3 cellular contexts compared by ENCODE assay signal in the genomic region with DNA sequence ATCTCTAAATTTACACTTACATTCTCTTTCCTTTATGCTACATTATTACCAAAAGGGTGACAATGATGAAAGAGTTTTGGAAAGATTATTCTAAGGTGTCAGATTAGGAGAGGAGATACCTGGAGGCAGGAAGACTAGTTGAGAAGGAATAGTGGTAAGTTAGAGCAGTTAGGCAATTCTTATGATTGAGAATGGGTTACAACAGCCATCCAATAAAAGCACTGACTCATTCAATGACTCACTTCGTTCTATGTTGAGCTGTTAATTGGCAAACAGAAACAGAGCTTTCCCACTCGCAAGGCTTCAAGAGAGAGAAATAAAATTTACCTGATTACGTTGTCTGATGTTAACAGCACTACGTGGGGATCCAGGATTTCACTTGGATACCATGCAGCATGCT.
TF ChIP-seq lines count a peak whose summit lies in the region.

No MANE protein-coding gene starts in this region.

TF ChIP-seq in liver, 16 proteins besides CTCF, POLR2A, EP300 and RAD21:
- TF ChIP-seq YY1 (IDR thresholded peaks at IDR 0.05) (no peak), HNF4A (conservative IDR thresholded peaks at IDR 0.05) (peak in 1 of 2 donors; percentile 15), JUND (IDR thresholded peaks at IDR 0.05) (peak in 1 of 2 donors; percentile 88)

TF ChIP-seq in HepG2, 621 proteins besides CTCF, POLR2A, EP300 and RAD21:
- TF ChIP-seq ZNF333 (CRISPR knock-in tag; IDR thresholded peaks at IDR 0.05; ENCODE audit: borderline replicate concordance) = no peak
- TF ChIP-seq, protein P1, sequence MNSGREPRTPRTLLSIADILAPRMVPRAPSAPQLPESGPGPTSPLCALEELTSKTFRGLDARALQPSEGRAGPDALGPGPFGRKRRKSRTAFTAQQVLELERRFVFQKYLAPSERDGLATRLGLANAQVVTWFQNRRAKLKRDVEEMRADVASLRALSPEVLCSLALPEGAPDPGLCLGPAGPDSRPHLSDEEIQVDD (CRISPR knock-in tag; IDR thresholded peaks at IDR 0.05; ENCODE audit: borderline replicate concordance) = no peak
- no peak for TF ChIP-seq ZNF3 (CRISPR knock-in tag; IDR thresholded peaks at IDR 0.05)
- no peak for TF ChIP-seq PTBP1 (IDR thresholded peaks at IDR 0.05; ENCODE audit: low read depth, low read length, poor library complexity, severe bottlenecking)
- TF ChIP-seq, protein P2, sequence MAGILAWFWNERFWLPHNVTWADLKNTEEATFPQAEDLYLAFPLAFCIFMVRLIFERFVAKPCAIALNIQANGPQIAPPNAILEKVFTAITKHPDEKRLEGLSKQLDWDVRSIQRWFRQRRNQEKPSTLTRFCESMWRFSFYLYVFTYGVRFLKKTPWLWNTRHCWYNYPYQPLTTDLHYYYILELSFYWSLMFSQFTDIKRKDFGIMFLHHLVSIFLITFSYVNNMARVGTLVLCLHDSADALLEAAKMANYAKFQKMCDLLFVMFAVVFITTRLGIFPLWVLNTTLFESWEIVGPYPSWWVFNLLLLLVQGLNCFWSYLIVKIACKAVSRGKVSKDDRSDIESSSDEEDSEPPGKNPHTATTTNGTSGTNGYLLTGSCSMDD (CRISPR knock-in tag; IDR thresholded peaks at IDR 0.05) = no peak

TF ChIP-seq in GM12891, 5 proteins besides CTCF, POLR2A, EP300 and RAD21:
- TF ChIP-seq POU2F2 (IDR thresholded peaks at IDR 0.05; ENCODE audit: low read depth, low read length) (no peak), POLR2AphosphoS5 (IDR thresholded peaks at IDR 0.05; ENCODE audit: low read depth, low read length) (no peak), SPI1 (IDR thresholded peaks at IDR 0.05; ENCODE audit: low read depth, low read length) (no peak), TAF1 (IDR thresholded peaks at IDR 0.05; ENCODE audit: low read depth, low read length) (no peak), PAX5 (IDR thresholded peaks at IDR 0.05; ENCODE audit: insufficient read depth, low read length, severe bottlenecking) (no peak)
TF ChIP-seq in GM12891: peak in this region for 0.
